Comparison of ENCODE assay signal across 8 cellular contexts in genomic region chr22:23385301-23386244, GRCh38.
DNase-seq lines count a peak whose midpoint lies in the region; ATAC-seq and TF ChIP-seq lines count a peak whose summit lies in the region.

No MANE protein-coding gene starts in this region.

- peak; percentile 72 for DNase-seq in EH (ENCODE audit: low read depth)
- peak; percentile 82 for DNase-seq in SK-N-DZ (ENCODE audit: low spot score)
- peak; percentile 84 for DNase-seq in activated naive CD4-positive, alpha-beta T cell treated with Interleukin-2 at 50 U/mL for 16 hours
- DNase-seq in glomerular visceral epithelial cell (ENCODE audit: extremely low spot score): peak; percentile 74
- peak; percentile 88 for DNase-seq in transverse colon

- H3K9me3 ChIP-seq in Loucy (ENCODE audit: insufficient read depth, low read depth, low read length): no peaks in the 10 kb centered on the region
- H3K9me3 ChIP-seq in parathyroid adenoma (ENCODE audit: control insufficient read depth, low read length): no peaks in the 10 kb centered on the region
- no peaks in the 10 kb centered on the region for H3K9me3 ChIP-seq in transverse colon

- no peaks in the 10 kb centered on the region for H4K20me1 ChIP-seq in Loucy (ENCODE audit: insufficient read depth, low read length, poor library complexity, severe bottlenecking)

- TF ChIP-seq EP300 in transverse colon (IDR thresholded peaks at IDR 0.05; ENCODE audit: low read depth): no peak

- 0 out of 2 replicates have a peak overlapping the region, but pooled peaks have one; percentile 46 for H2AFZ ChIP-seq in Loucy (ENCODE audit: low read length)
- H2AFZ ChIP-seq in parathyroid adenoma: no peak overlapping the region

- TF ChIP-seq POLR2A in transverse colon (IDR thresholded peaks at IDR 0.05): no peak

- H3K79me2 ChIP-seq in Loucy (ENCODE audit: insufficient read depth, low read length) (no peaks in the 10 kb centered on the region), parathyroid adenoma (no peaks in the 10 kb centered on the region)

- intact Hi-C loops in transverse colon (cut with DNase I; ENCODE audit: low total_unique reads): loop anchor here (5.0 kb wide), 1 partner anchor 73 kb away; no protein-coding TSS in a partner anchor

- H3K9ac ChIP-seq in Loucy (ENCODE audit: low read depth, low read length, poor library complexity, severe bottlenecking) (peak overlapping the region; percentile 72), parathyroid adenoma (no peak overlapping the region)

- H3K27ac ChIP-seq in parathyroid adenoma (no peak overlapping the region), transverse colon (no peak overlapping the region)

- no peaks in the 10 kb centered on the region for H3K27me3 ChIP-seq in Loucy (ENCODE audit: insufficient read depth, low read length, poor library complexity, severe bottlenecking)
- no peaks in the 10 kb centered on the region for H3K27me3 ChIP-seq in parathyroid adenoma (ENCODE audit: control insufficient read depth, insufficient read depth, low read length)
- no peaks in the 10 kb centered on the region for H3K27me3 ChIP-seq in transverse colon

- TF ChIP-seq CTCF in Loucy (conservative IDR thresholded peaks at IDR 0.05; ENCODE audit: low read length) (peak; percentile 98), parathyroid adenoma (IDR thresholded peaks at IDR 0.05) (peak; percentile 91), transverse colon (IDR thresholded peaks at IDR 0.05) (peak; percentile 99 to 100 (median 99))

- no peaks in the 10 kb centered on the region for H3K9me2 ChIP-seq in Loucy (replicated peaks; ENCODE audit: low read depth, low read length)

- H3K4me2 ChIP-seq in Loucy (ENCODE audit: low read depth, low read length, poor library complexity, severe bottlenecking) (peak overlapping the region; percentile 40), parathyroid adenoma (ENCODE audit: low read length) (no peak overlapping the region)

- in situ Hi-C loops in transverse colon (cut with MboI; ENCODE audit: low pct_ligation_motif_present in 1 of 4, low pct_unique_long_range_greater_than_20kb in 1 of 4, low sequenced_read_pairs in 3 of 4): loop anchor here in 2 of 4 donors (25.0 kb wide), 2 partner anchors 223 to 423 kb away; no protein-coding TSS in a partner anchor

- H3K4me1 ChIP-seq in Loucy (ENCODE audit: insufficient read depth, low read length, poor library complexity, severe bottlenecking) (peaks cover 23% of the 10 kb centered on the region), parathyroid adenoma (no peaks in the 10 kb centered on the region), transverse colon (peaks cover 0 to 9% (median 0%) of the 10 kb centered on the region in 4 donors)

- no peaks in the 10 kb centered on the region for H3K36me3 ChIP-seq in Loucy (ENCODE audit: insufficient read depth, low read length)
- H3K36me3 ChIP-seq in parathyroid adenoma (ENCODE audit: control insufficient read depth, insufficient read depth, low read length): no peaks in the 10 kb centered on the region
- H3K36me3 ChIP-seq in transverse colon: no peaks in the 10 kb centered on the region

- H3K4me3 ChIP-seq in Loucy (ENCODE audit: low read length, poor library complexity, severe bottlenecking) (no peak overlapping the region), parathyroid adenoma (ENCODE audit: low read depth, low read length) (no peak overlapping the region), transverse colon (no peak overlapping the region)

- no peaks in the 10 kb centered on the region for H3F3A ChIP-seq in Loucy (ENCODE audit: low read depth)

- WGBS in transverse colon (ENCODE audit: low coverage in 1 of 2), 2 donors: 47% methylated on average over 20 of the region's 20 CpGs; no CpG with 5 or more reads in 1 of the 2 donors

- ATAC-seq in HG03442 (IDR thresholded peaks at IDR 0.05; ENCODE audit: unreplicated experiment): no peak
